In the genomic region with DNA sequence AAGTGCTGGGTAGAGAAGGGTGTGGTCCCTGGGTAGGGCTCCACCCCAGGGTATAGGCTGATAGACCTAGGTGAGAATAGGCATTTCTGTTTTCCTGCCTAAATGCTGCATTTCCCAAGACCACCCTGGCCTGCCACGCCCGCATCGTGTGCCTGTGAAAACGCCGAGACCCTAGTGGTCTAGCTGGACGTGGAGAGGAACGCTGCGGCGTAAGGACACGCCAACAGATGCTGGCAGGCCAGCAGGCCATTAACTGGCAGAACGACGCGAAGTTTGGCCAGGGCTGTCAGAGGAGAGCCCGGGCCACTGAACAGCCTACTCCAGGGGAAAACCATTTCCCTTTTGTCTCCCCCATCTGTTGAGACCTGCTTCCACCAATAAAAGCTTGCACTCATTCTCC, we compare ENCODE assay signal across 18 cellular contexts.
DNase-seq lines count a peak whose midpoint lies in the region; FAIRE-seq and TF ChIP-seq lines count a peak whose summit lies in the region.
"Had no signal": no experiment of that assay in that cellular context is flagged by ENCODE, and none has a peak within 500 bp of the region (broad histone marks: within the 10 kb centered on the region; RNA-seq: fewer than 3 reads in every experiment).

No MANE protein-coding gene starts in this region.

- H3K14ac ChIP-seq in trophoblast cell (ENCODE audit: low read length) = no peak overlapping the region

- intact Hi-C loops in kidney (cut with DNase I) = no loop called here
- intact Hi-C loops in spleen (cut with DNase I; ENCODE audit: low total_unique reads) = no loop called here

- H2AFZ ChIP-seq in trophoblast cell (ENCODE audit: insufficient read depth, low read length, poor library complexity) = no peak overlapping the region

- H3K4me3 ChIP-seq in kidney (ENCODE audit: low read length in 2 of 2) (no peak overlapping the region), trophoblast cell (ENCODE audit: low read depth, low read length) (peak overlapping the region; percentile 20), spleen (no peak overlapping the region)
- H3K4me3 ChIP-seq: A549 had no signal

- no peak overlapping the region for H3K4ac ChIP-seq in trophoblast cell (ENCODE audit: low read depth, low read length)

- FAIRE-seq in kidney (lab: Jason Lieb, UNC) = no peak
- no peak for FAIRE-seq in GM19239 (lab: Jason Lieb, UNC)
- FAIRE-seq: A549, H54, HepG2 had no signal

- H3K4me2 ChIP-seq in trophoblast cell (ENCODE audit: low read length) = no peak overlapping the region
- H3K4me2 ChIP-seq: A549 had no signal

- H2BK120ac ChIP-seq in trophoblast cell (ENCODE audit: insufficient read depth, low read length, poor library complexity) = no peak overlapping the region

- TF ChIP-seq CTCF in kidney (IDR thresholded peaks at IDR 0.05; ENCODE audit: borderline replicate concordance, extremely low read depth, insufficient read depth) (no peak), spleen (IDR thresholded peaks at IDR 0.05 in 8 of 11, conservative IDR thresholded peaks at IDR 0.05 in 3 of 11) (no peak)

- H2AK5ac ChIP-seq in trophoblast cell (ENCODE audit: low read length) = no peak overlapping the region

- H3K18ac ChIP-seq in trophoblast cell (ENCODE audit: low read length) = no peak overlapping the region

- H4K12ac ChIP-seq in trophoblast cell (ENCODE audit: low read depth, low read length) = no peak overlapping the region

- H3K27ac ChIP-seq in kidney (ENCODE audit: low read depth in 2 of 2, low read length in 2 of 2) (no peak overlapping the region), trophoblast cell (ENCODE audit: low read depth, low read length) (no peak overlapping the region), spleen (no peak overlapping the region)
- H3K27ac ChIP-seq: 22Rv1, A549 had no signal

- no peaks in the 10 kb centered on the region for H3K9me3 ChIP-seq in kidney (ENCODE audit: control insufficient read depth in 1 of 2, low read length in 2 of 2)
- no peaks in the 10 kb centered on the region for H3K9me3 ChIP-seq in trophoblast cell (ENCODE audit: insufficient read depth, low read depth, low read length)
- H3K9me3 ChIP-seq in spleen = peaks cover 0 to 5% (median 0%) of the 10 kb centered on the region in 8 donors
- H3K9me3 ChIP-seq: A549 had no signal

- H3K79me2 ChIP-seq in trophoblast cell (ENCODE audit: control insufficient read depth, insufficient read depth, low read length, poor library complexity) = no peaks in the 10 kb centered on the region

- no peak overlapping the region for H4K91ac ChIP-seq in trophoblast cell (ENCODE audit: low read depth, low read length)

- DNase-seq in activated gamma-delta T cell (lab: John Stamatoyannopoulos, UW) (peak; percentile 3), activated gamma-delta T cell treated with Interleukin-2 at 50 U/mL for 16 hours (no peak), kidney (peak; percentile 52), trophoblast cell (no peak), GM19239 (ENCODE audit: insufficient read length, low spot score) (no peak), C1 segment of cervical spinal cord (lab: John Stamatoyannopoulos, UW) (no peak), spleen (no peak)
- DNase-seq: AML-193; CD4-positive, alpha-beta memory T cell; DMS153; DMS79 treated with DMSO at 0.1 percent for 48 hours; GF-D8; HCEC 1CT; KG1 had no signal

- H3K4me1 ChIP-seq in kidney (ENCODE audit: control insufficient read depth in 1 of 2, insufficient read depth in 1 of 2, low read depth in 1 of 2, low read length in 2 of 2) (no peaks in the 10 kb centered on the region), trophoblast cell (ENCODE audit: control insufficient read depth in 1 of 2, insufficient read depth in 2 of 2, low read length in 2 of 2) (no peaks in the 10 kb centered on the region), spleen (no peaks in the 10 kb centered on the region)
- H3K4me1 ChIP-seq: A549 had no signal

- no CpG with 5 or more reads among the region's 14 CpGs for WGBS in trophoblast cell (ENCODE audit: extremely low coverage, insufficient coverage, insufficient read length)
- 88 to 96% (median 92%) methylated on average over 14 of the region's 14 CpGs for WGBS in spleen, 5 donors

- H3K9ac ChIP-seq in kidney (ENCODE audit: low read length in 2 of 2) (no peak overlapping the region), trophoblast cell (ENCODE audit: low read length) (no peak overlapping the region)

- H2BK12ac ChIP-seq in trophoblast cell (ENCODE audit: low read length) = no peak overlapping the region

- TF ChIP-seq POLR2A in spleen (IDR thresholded peaks at IDR 0.05) = no peak

- no peaks in the 10 kb centered on the region for H3K79me1 ChIP-seq in trophoblast cell (ENCODE audit: low read length)

- no peak overlapping the region for H2BK5ac ChIP-seq in trophoblast cell (ENCODE audit: low read depth, low read length, poor library complexity)

- no peak overlapping the region for H3K23ac ChIP-seq in trophoblast cell (ENCODE audit: low read length)

- H3K36me3 ChIP-seq in kidney (ENCODE audit: control insufficient read depth in 1 of 2, insufficient read depth in 2 of 2, low read length in 2 of 2) = no peaks in the 10 kb centered on the region
- H3K36me3 ChIP-seq in trophoblast cell (ENCODE audit: control insufficient read depth in 1 of 2, insufficient read depth in 2 of 2, low read length in 2 of 2) = no peaks in the 10 kb centered on the region
- no peaks in the 10 kb centered on the region for H3K36me3 ChIP-seq in spleen

- H3K27me3 ChIP-seq in trophoblast cell (ENCODE audit: insufficient read depth, low read length) (no peaks in the 10 kb centered on the region), spleen (replicated peaks in 1 of 7) (no peaks in the 10 kb centered on the region)

- H4K8ac ChIP-seq in trophoblast cell (ENCODE audit: low read depth, low read length) = no peak overlapping the region

Comparison
In these comparisons a context has a peak if more than half of its experiments do, and no peak if none do; other contexts are left out.
1. DNase-seq: peak in activated gamma-delta T cell (single experiment) and kidney (single experiment); none in activated gamma-delta T cell treated with Interleukin-2 at 50 U/mL for 16 hours (single experiment), trophoblast cell (0 of 2), GM19239 (single experiment), C1 segment of cervical spinal cord (0 of 14) and spleen (single experiment).